30 cellular contexts compared by ENCODE assay signal in the genomic region with DNA sequence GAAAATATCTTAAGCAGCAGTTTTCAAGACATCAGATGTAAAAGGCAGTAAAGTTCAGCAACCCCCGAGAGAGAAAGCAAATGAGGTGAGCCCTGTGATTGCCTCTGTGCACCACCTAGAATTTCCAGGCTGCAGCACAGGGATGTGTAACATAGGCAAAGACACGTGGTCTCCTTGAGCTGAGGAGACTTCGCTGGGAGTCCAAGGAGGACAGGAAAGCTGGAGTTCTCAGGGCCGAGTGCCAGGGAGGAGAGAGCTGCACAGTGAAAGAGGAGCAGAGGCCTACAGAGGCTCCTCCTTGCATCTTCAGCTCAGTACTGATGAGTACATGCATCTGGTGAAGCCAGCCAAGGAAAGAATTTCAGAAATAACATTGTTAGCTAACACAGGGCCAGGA. TPM values are rescaled to one million over a fixed set of nuclear protein-coding genes. Genes with fewer than 3 reads are reported as not detected.
DNase-seq lines count a peak whose midpoint lies in the region; ATAC-seq and TF ChIP-seq lines count a peak whose summit lies in the region.
"Had no signal": no experiment of that assay in that cellular context is flagged by ENCODE, and none has a peak within 500 bp of the region (broad histone marks: within the 10 kb centered on the region; RNA-seq: fewer than 3 reads in every experiment).

No MANE protein-coding gene starts in this region.

- no peak overlapping the region for H3K27ac ChIP-seq in mesenchymal stem cell (ENCODE audit: low read length, poor library complexity, severe bottlenecking)
- H3K27ac ChIP-seq: HL-60, KMS-11, lower lobe of right lung, testis had no signal

- no peak overlapping the region for H2BK120ac ChIP-seq in mesenchymal stem cell (ENCODE audit: low read depth, low read length)

- POLR2A ChIA-PET in activated CD4-positive, alpha-beta T cell treated with anti-CD3 and anti-CD28 coated beads for 36 hours (lab: Charles Lee): no interaction called here

- intact Hi-C loops in activated CD4-positive, alpha-beta T cell treated with anti-CD3 and anti-CD28 coated beads for 36 hours (cut with DNase I, micrococcal nuclease): no loop called here

- H4K8ac ChIP-seq in mesenchymal stem cell (ENCODE audit: low read length): no peak overlapping the region

- no peak overlapping the region for H2BK5ac ChIP-seq in mesenchymal stem cell (ENCODE audit: low read depth, low read length, poor library complexity, severe bottlenecking)

- peak; percentile 28 for DNase-seq in activated effector memory CD4-positive, alpha-beta T cell treated with anti-CD3 and anti-CD28 coated beads, Interleukin-2, amount 50 U/mL, for 16 hours
- DNase-seq in activated effector memory CD4-positive, alpha-beta T cell treated with Interleukin-2 at 50 U/mL for 16 hours: no peak
- DNase-seq in mesenchymal stem cell (peak; percentile 77), germinal center (ENCODE audit: low spot score) (no peak), OCI-M1 (lab: John Stamatoyannopoulos, UW) (no peak), progenitor cell of endocrine pancreas (ENCODE audit: low spot score, unreplicated experiment) (no peak)
- no peak for DNase-seq in activated CD4-positive, alpha-beta T cell treated with anti-CD3 and anti-CD28 coated beads for 36 hours
- DNase-seq: activated gamma-delta T cell treated with Interleukin-2 at 50 U/mL for 16 hours; CD8-positive, alpha-beta memory T cell; erythroblast; lower lobe of right lung; NCI-H1105; NCI-H187 treated with DMSO at 0.1 percent for 48 hours; NCI-H2171 treated with DMSO at 0.1 percent for 48 hours; NCI-H510A; retina; SK-N-SH; stimulated activated CD4-positive, alpha-beta T cell treated with anti-CD3 and anti-CD28 coated beads, Interleukin-1b, Interleukin-23, amount 100 ng/mL, for 48 hours; testis had no signal

- CTCF ChIA-PET in activated CD4-positive, alpha-beta T cell treated with anti-CD3 and anti-CD28 coated beads for 36 hours (lab: Charles Lee): interaction anchor here (0.6 kb wide), 1 partner anchor 64 kb away, joined by 3 read pairs; no protein-coding TSS in a partner anchor

- H3K27me3 ChIP-seq in mesenchymal stem cell (ENCODE audit: control insufficient read depth in 1 of 2, insufficient read depth in 1 of 2, low read length in 2 of 2): peaks cover 14 to 18% of the 10 kb centered on the region in 2 experiments
- H3K27me3 ChIP-seq: MG63, testis had no signal

- H3K4me1 ChIP-seq in mesenchymal stem cell (ENCODE audit: control insufficient read depth, insufficient read depth, low read depth, low read length): no peaks in the 10 kb centered on the region
- H3K4me1 ChIP-seq: HAP-1, lower lobe of right lung, testis had no signal

- peaks cover 21% of the 10 kb centered on the region for H3K9me3 ChIP-seq in mesenchymal stem cell (ENCODE audit: control insufficient read depth, low read length)
- H3K9me3 ChIP-seq: SK-N-SH, testis had no signal

- H3K23ac ChIP-seq in mesenchymal stem cell (ENCODE audit: low read length in 2 of 2): no peak overlapping the region

- H2AK5ac ChIP-seq in mesenchymal stem cell (ENCODE audit: low read length, severe bottlenecking): no peak overlapping the region

- H3K36me3 ChIP-seq in mesenchymal stem cell (ENCODE audit: control insufficient read depth in 1 of 2, insufficient read depth in 2 of 2, low read depth in 1 of 2, low read length in 2 of 2): no peaks in the 10 kb centered on the region
- H3K36me3 ChIP-seq: HAP-1, lower lobe of right lung, MG63 had no signal

- H3K4me3 Mint-ChIP-seq in activated T-helper 17 cell treated with anti-CD3 and anti-CD28 coated beads, Interleukin-2, amount 50 U/mL, for 72 hours: peak overlapping the region; percentile 18
- no peak overlapping the region for H3K4me3 Mint-ChIP-seq in activated CD4-positive, alpha-beta T cell treated with anti-CD3 and anti-CD28 coated beads for 36 hours
- no peak overlapping the region for H3K4me3 Mint-ChIP-seq in progenitor cell of endocrine pancreas (ENCODE audit: low read depth)
- H3K4me3 Mint-ChIP-seq: activated CD4-positive, alpha-beta memory T cell treated with anti-CD3 and anti-CD28 coated beads for 36 hours; B cell; CD8-positive, alpha-beta memory T cell; dendritic cell treated with granulocyte-macrophage colony-stimulating factor and Interleukin-4, amounts not matched to agents 40 ng/mL and 50 ng/mL, for 4 days; natural killer cell treated with Interleukin-12 subunit alpha and Interleukin-12 subunit beta and Interleukin-15 and Interleukin-18, amount 100 ng/mL, for 72 hours; stimulated activated naive CD8-positive, alpha-beta T cell treated with anti-CD3 and anti-CD28 coated beads, Interleukin-15, Interleukin-2, amounts not matched to agents 100 ng/mL and 50 ng/mL, for 24 hours; T-helper 1 cell treated with Interleukin-12 subunit alpha and Interleukin-12 subunit beta and Interleukin-4 antibody, amounts not matched to agents 30 μg/mL and 1 μg/mL, for 36 hours had no signal

- TF ChIP-seq CTCF in progenitor cell of endocrine pancreas (IDR thresholded peaks at IDR 0.05; ENCODE audit: unreplicated experiment): no peak

- H3K4me1 Mint-ChIP-seq in activated T-helper 17 cell treated with anti-CD3 and anti-CD28 coated beads, Interleukin-2, amount 50 U/mL, for 72 hours: peaks cover 14% of the 10 kb centered on the region
- H3K4me1 Mint-ChIP-seq in activated CD4-positive, alpha-beta T cell treated with anti-CD3 and anti-CD28 coated beads for 36 hours: peaks cover 16% of the 10 kb centered on the region
- peaks cover 1% of the 10 kb centered on the region for H3K4me1 Mint-ChIP-seq in progenitor cell of endocrine pancreas (ENCODE audit: low read depth)
- H3K4me1 Mint-ChIP-seq: CD8-positive, alpha-beta memory T cell had no signal

- no peak overlapping the region for H4K91ac ChIP-seq in mesenchymal stem cell (ENCODE audit: low read length)

- H3K79me1 ChIP-seq in mesenchymal stem cell (replicated peaks; ENCODE audit: low read length, poor library complexity, severe bottlenecking): no peaks in the 10 kb centered on the region

- no peak overlapping the region for H2AFZ ChIP-seq in mesenchymal stem cell (ENCODE audit: low read depth, low read length)

- H2BK15ac ChIP-seq in mesenchymal stem cell (ENCODE audit: low read depth, poor library complexity, severe bottlenecking): no peak overlapping the region

- no peak overlapping the region for H3K14ac ChIP-seq in mesenchymal stem cell (ENCODE audit: low read length in 2 of 2)

- 22% methylated on average over 4 of the region's 4 CpGs for WGBS in mesenchymal stem cell

- peak overlapping the region; percentile 20 for H3K27ac Mint-ChIP-seq in activated T-helper 17 cell treated with anti-CD3 and anti-CD28 coated beads, Interleukin-2, amount 50 U/mL, for 72 hours
- H3K27ac Mint-ChIP-seq in activated CD4-positive, alpha-beta T cell treated with anti-CD3 and anti-CD28 coated beads for 36 hours: no peak overlapping the region
- no peak overlapping the region for H3K27ac Mint-ChIP-seq in progenitor cell of endocrine pancreas
- H3K27ac Mint-ChIP-seq: B cell; dendritic cell treated with granulocyte-macrophage colony-stimulating factor and Interleukin-4, amounts not matched to agents 40 ng/mL and 50 ng/mL, for 4 days; natural killer cell treated with Interleukin-12 subunit alpha and Interleukin-12 subunit beta and Interleukin-15 and Interleukin-18, amount 100 ng/mL, for 72 hours; T-helper 1 cell treated with Interleukin-12 subunit alpha and Interleukin-12 subunit beta and Interleukin-4 antibody, amounts not matched to agents 30 μg/mL and 1 μg/mL, for 36 hours had no signal

- no peak overlapping the region for H3K9ac ChIP-seq in mesenchymal stem cell (ENCODE audit: low read length)
- H3K9ac ChIP-seq: KMS-11, SK-N-SH had no signal

- ATAC-seq in activated T-helper 17 cell treated with anti-CD3 and anti-CD28 coated beads, Interleukin-2, amount 50 U/mL, for 72 hours (replicated peaks): no peak
- no peak for ATAC-seq in activated CD4-positive, alpha-beta T cell treated with anti-CD3 and anti-CD28 coated beads for 36 hours
- ATAC-seq: lower lobe of right lung; natural killer cell treated with Interleukin-12 subunit alpha and Interleukin-12 subunit beta and Interleukin-15 and Interleukin-18, amount 100 ng/mL, for 72 hours had no signal

- H3K27me3 Mint-ChIP-seq in activated T-helper 17 cell treated with anti-CD3 and anti-CD28 coated beads, Interleukin-2, amount 50 U/mL, for 72 hours: peaks cover 24% of the 10 kb centered on the region
- peaks cover 4% of the 10 kb centered on the region for H3K27me3 Mint-ChIP-seq in activated CD4-positive, alpha-beta T cell treated with anti-CD3 and anti-CD28 coated beads for 36 hours
- H3K27me3 Mint-ChIP-seq in progenitor cell of endocrine pancreas: peaks cover 7% of the 10 kb centered on the region

- peaks cover 14% of the 10 kb centered on the region for H3K9me3 Mint-ChIP-seq in activated T-helper 17 cell treated with anti-CD3 and anti-CD28 coated beads, Interleukin-2, amount 50 U/mL, for 72 hours
- H3K9me3 Mint-ChIP-seq in activated CD4-positive, alpha-beta T cell treated with anti-CD3 and anti-CD28 coated beads for 36 hours (ENCODE audit: low read depth): peaks cover 9% of the 10 kb centered on the region
- peaks cover 19% of the 10 kb centered on the region for H3K9me3 Mint-ChIP-seq in progenitor cell of endocrine pancreas (ENCODE audit: low read depth)

- H3K4ac ChIP-seq in mesenchymal stem cell (ENCODE audit: low read depth in 1 of 2, low read length in 2 of 2): no peak overlapping the region

- no peak overlapping the region for H3K4me2 ChIP-seq in mesenchymal stem cell (ENCODE audit: low read length, poor library complexity, severe bottlenecking)
- H3K4me2 ChIP-seq: KMS-11, SK-N-SH had no signal

- no peak overlapping the region for H2BK12ac ChIP-seq in mesenchymal stem cell (ENCODE audit: low read length in 2 of 2)

- H3K4me3 ChIP-seq in mesenchymal stem cell (ENCODE audit: insufficient read depth in 1 of 2, low read depth in 1 of 2, low read length in 2 of 2): no peak overlapping the region
- H3K4me3 ChIP-seq: HAP-1, lower lobe of right lung, MG63, testis had no signal

- no peaks in the 10 kb centered on the region for H3K36me3 Mint-ChIP-seq in activated T-helper 17 cell treated with anti-CD3 and anti-CD28 coated beads, Interleukin-2, amount 50 U/mL, for 72 hours (ENCODE audit: low read depth)
- peaks cover 3% of the 10 kb centered on the region for H3K36me3 Mint-ChIP-seq in activated CD4-positive, alpha-beta T cell treated with anti-CD3 and anti-CD28 coated beads for 36 hours (ENCODE audit: low read depth)
- no peaks in the 10 kb centered on the region for H3K36me3 Mint-ChIP-seq in progenitor cell of endocrine pancreas (ENCODE audit: insufficient read depth)

- peak overlapping the region in 1 of 2 experiments; percentile 37 for H3K18ac ChIP-seq in mesenchymal stem cell (ENCODE audit: low read depth in 1 of 2, low read length in 2 of 2)

RNA-seq across cellular contexts. Expression of a gene that starts 17.6 kb away (rescaled TPM):
- total RNA-seq in activated T-helper 17 cell treated with anti-CD3 and anti-CD28 coated beads, Interleukin-2, amount 50 U/mL, for 72 hours: 10 to 100 TPM; 27.6 to 30.8 TPM
- polyA plus RNA-seq in mesenchymal stem cell (2013, experiment 1 of 2): 28.5 TPM
- polyA plus RNA-seq in mesenchymal stem cell (2013, experiment 2 of 2): 29.7 TPM
- 10 to 100 TPM; 29.6 to 45.8 TPM for total RNA-seq in activated CD4-positive, alpha-beta T cell treated with anti-CD3 and anti-CD28 coated beads for 36 hours
- total RNA-seq in progenitor cell of endocrine pancreas: 41.2 and 44.4 TPM in 2 replicates

Comparison
In these comparisons a context has a peak if more than half of its experiments do, and no peak if none do; other contexts are left out.
1. DNase-seq: peak in activated effector memory CD4-positive, alpha-beta T cell treated with anti-CD3 and anti-CD28 coated beads, Interleukin-2, amount 50 U/mL, for 16 hours (single experiment) and mesenchymal stem cell (single experiment); none in activated effector memory CD4-positive, alpha-beta T cell treated with Interleukin-2 at 50 U/mL for 16 hours (single experiment), germinal center (single experiment), activated CD4-positive, alpha-beta T cell treated with anti-CD3 and anti-CD28 coated beads for 36 hours (single experiment), OCI-M1 (single experiment) and progenitor cell of endocrine pancreas (single experiment).